Comparison of ENCODE assay signal across 17 cellular contexts in the genomic region with DNA sequence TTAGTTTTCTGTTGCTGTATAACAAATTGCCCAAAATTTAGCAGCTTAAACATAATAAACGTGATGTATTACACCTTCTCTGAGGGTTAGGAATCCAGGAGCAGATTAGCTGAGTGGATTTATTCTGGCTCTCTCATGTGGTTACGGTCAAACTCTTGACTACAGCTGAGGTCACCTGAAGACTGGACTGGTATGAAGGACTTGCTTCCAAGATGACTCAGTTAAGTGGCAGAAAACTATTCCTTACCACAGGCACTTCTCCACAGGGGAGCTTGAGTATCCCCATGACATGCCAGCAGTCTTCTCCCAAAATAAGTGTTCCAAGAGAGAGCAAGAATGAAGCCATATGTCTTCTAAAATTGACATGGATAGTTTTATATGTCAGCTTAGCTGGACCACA.
DNase-seq lines count a peak whose midpoint lies in the region; ATAC-seq and TF ChIP-seq lines count a peak whose summit lies in the region.
"Had no signal": no experiment of that assay in that cellular context is flagged by ENCODE, and none has a peak within 500 bp of the region (broad histone marks: within the 10 kb centered on the region; RNA-seq: fewer than 3 reads in every experiment).

No MANE protein-coding gene starts in this region.

- no peaks in the 10 kb centered on the region for H3K27me3 ChIP-seq in suprapubic skin
- H3K27me3 ChIP-seq: BLaER1 had no signal

- TF ChIP-seq CTCF in astrocyte of the spinal cord (IDR thresholded peaks at IDR 0.05; ENCODE audit: low read depth, low read length) = no peak
- TF ChIP-seq CTCF in suprapubic skin (IDR thresholded peaks at IDR 0.05) = no peak

- no peaks in the 10 kb centered on the region for H3K4me1 Mint-ChIP-seq in stimulated activated naive CD8-positive, alpha-beta T cell treated with anti-CD3 and anti-CD28 coated beads, Interleukin-15, amount 100 ng/mL, for 72 hours
- H3K4me1 Mint-ChIP-seq: CD14-positive monocyte; CD4-positive, alpha-beta memory T cell had no signal

- WGBS in suprapubic skin = 87% methylated on average over 2 of the region's 2 CpGs

- no peak for TF ChIP-seq EP300 in suprapubic skin (IDR thresholded peaks at IDR 0.05)

- in situ Hi-C loops in astrocyte of the spinal cord (cut with HindIII; ENCODE audit: low sequenced_read_pairs) = no loop called here

- H3K4me3 ChIP-seq in astrocyte of the spinal cord (ENCODE audit: low read depth, low read length) (no peak overlapping the region), suprapubic skin (no peak overlapping the region)
- H3K4me3 ChIP-seq: BLaER1, GM12878, GM23248, HAP-1 had no signal

- H3K36me3 ChIP-seq in suprapubic skin = no peaks in the 10 kb centered on the region
- H3K36me3 ChIP-seq: BLaER1, HAP-1 had no signal

- DNase-seq in AG08395 (ENCODE audit: low spot score) (peak; percentile 30), GM04504 (ENCODE audit: low read depth) (peak; percentile 18), RPMI7951 (ENCODE audit: low read depth) (peak; percentile 33), astrocyte of the spinal cord (ENCODE audit: low read depth, low spot score) (peak; percentile 46), suprapubic skin (ENCODE audit: low spot score in 2 of 2) (no peak), NCI-H2107 treated with DMSO at 0.1 percent for 48 hours (lab: John Stamatoyannopoulos, UW; ENCODE audit: unreplicated experiment) (no peak)
- DNase-seq in stimulated activated naive CD8-positive, alpha-beta T cell treated with anti-CD3 and anti-CD28 coated beads, Interleukin-15, amount 100 ng/mL, for 72 hours = no peak
- DNase-seq: ACHN; CD4-positive, alpha-beta memory T cell; DMS153; DMS79; GF-D8; GM23248 had no signal

- H3K4me3 Mint-ChIP-seq in stimulated activated naive CD8-positive, alpha-beta T cell treated with anti-CD3 and anti-CD28 coated beads, Interleukin-15, amount 100 ng/mL, for 72 hours = no peak overlapping the region
- H3K4me3 Mint-ChIP-seq: CD14-positive monocyte; CD4-positive, alpha-beta memory T cell had no signal

- no peaks in the 10 kb centered on the region for H3K27me3 Mint-ChIP-seq in stimulated activated naive CD8-positive, alpha-beta T cell treated with anti-CD3 and anti-CD28 coated beads, Interleukin-15, amount 100 ng/mL, for 72 hours
- H3K27me3 Mint-ChIP-seq: CD4-positive, alpha-beta memory T cell had no signal

- no peak for TF ChIP-seq POLR2A in suprapubic skin (IDR thresholded peaks at IDR 0.05)

- no peaks in the 10 kb centered on the region for H3K9me3 ChIP-seq in suprapubic skin
- H3K9me3 ChIP-seq: BLaER1, HAP-1 had no signal

- no peaks in the 10 kb centered on the region for H3K4me1 ChIP-seq in suprapubic skin
- H3K4me1 ChIP-seq: BLaER1, HAP-1 had no signal

- H3K27ac ChIP-seq in suprapubic skin = no peak overlapping the region
- H3K27ac ChIP-seq: BLaER1, GM23248 had no signal

- no peak overlapping the region for H3K27ac Mint-ChIP-seq in stimulated activated naive CD8-positive, alpha-beta T cell treated with anti-CD3 and anti-CD28 coated beads, Interleukin-15, amount 100 ng/mL, for 72 hours
- H3K27ac Mint-ChIP-seq: CD14-positive monocyte; CD4-positive, alpha-beta memory T cell had no signal

- ATAC-seq in stimulated activated naive CD8-positive, alpha-beta T cell treated with anti-CD3 and anti-CD28 coated beads, Interleukin-15, amount 100 ng/mL, for 72 hours = no peak
- ATAC-seq: GM12878 had no signal

- peaks cover 0 to 23% of the 10 kb centered on the region in 2 donors for H3K9me3 Mint-ChIP-seq in stimulated activated naive CD8-positive, alpha-beta T cell treated with anti-CD3 and anti-CD28 coated beads, Interleukin-15, amount 100 ng/mL, for 72 hours

Comparison
In these comparisons a context has a peak if more than half of its experiments do, and no peak if none do; other contexts are left out.
1. DNase-seq: peak in AG08395 (single experiment), GM04504 (single experiment), RPMI7951 (single experiment) and astrocyte of the spinal cord (single experiment); none in suprapubic skin (0 of 2), stimulated activated naive CD8-positive, alpha-beta T cell treated with anti-CD3 and anti-CD28 coated beads, Interleukin-15, amount 100 ng/mL, for 72 hours (0 of 2) and NCI-H2107 treated with DMSO at 0.1 percent for 48 hours (single experiment).